Comparison of ENCODE assay signal across 1 cellular context in the genomic region with DNA sequence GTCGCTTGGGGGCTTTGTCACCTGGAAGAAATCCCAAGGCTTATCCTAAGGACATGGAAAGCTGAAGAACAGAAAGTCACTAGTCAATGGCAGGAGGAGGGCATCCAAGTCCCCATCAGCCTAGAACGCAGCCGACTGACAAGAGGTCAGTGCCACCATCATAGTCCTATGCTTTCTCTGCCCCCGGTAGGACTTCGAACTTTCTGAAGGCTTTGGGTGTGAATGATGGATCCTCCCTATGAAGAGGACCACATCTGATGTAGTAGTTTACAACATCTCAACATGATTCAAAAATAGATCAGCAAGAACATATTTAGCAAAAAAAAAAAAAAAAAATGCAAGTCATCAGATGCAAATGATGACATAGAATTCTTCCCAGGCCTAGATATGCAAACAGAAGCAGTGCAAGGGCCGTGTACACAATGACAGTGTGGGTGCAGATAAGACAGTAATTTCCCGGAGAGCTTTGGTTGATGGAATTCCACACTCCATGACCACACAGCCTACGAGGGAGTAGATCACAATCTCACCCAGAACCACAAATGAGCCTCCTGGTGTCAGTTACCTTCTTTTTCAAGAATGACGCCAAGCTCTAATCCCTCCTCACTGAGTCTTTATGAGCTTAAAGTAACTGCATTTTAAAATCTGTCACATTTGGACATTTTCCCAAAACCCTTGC.
TF ChIP-seq lines count a peak whose summit lies in the region.

No MANE protein-coding gene starts in this region.

TF ChIP-seq in K562, 482 proteins besides CTCF, POLR2A, EP300 and RAD21 (continued from another document):
- TF ChIP-seq, protein P1, sequence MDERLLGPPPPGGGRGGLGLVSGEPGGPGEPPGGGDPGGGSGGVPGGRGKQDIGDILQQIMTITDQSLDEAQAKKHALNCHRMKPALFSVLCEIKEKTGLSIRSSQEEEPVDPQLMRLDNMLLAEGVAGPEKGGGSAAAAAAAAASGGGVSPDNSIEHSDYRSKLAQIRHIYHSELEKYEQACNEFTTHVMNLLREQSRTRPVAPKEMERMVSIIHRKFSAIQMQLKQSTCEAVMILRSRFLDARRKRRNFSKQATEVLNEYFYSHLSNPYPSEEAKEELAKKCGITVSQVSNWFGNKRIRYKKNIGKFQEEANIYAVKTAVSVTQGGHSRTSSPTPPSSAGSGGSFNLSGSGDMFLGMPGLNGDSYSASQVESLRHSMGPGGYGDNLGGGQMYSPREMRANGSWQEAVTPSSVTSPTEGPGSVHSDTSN (CRISPR knock-in tag; IDR thresholded peaks at IDR 0.05; ENCODE audit: low read depth) = no peak
- TF ChIP-seq, protein P1 (tag; conservative IDR thresholded peaks at IDR 0.05; ENCODE audit: low read depth) = peak; percentile 42
- TF ChIP-seq, protein P2, sequence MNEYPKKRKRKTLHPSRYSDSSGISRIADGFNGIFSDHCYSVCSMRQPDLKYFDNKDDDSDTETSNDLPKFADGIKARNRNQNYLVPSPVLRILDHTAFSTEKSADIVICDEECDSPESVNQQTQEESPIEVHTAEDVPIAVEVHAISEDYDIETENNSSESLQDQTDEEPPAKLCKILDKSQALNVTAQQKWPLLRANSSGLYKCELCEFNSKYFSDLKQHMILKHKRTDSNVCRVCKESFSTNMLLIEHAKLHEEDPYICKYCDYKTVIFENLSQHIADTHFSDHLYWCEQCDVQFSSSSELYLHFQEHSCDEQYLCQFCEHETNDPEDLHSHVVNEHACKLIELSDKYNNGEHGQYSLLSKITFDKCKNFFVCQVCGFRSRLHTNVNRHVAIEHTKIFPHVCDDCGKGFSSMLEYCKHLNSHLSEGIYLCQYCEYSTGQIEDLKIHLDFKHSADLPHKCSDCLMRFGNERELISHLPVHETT (CRISPR knock-in tag; conservative IDR thresholded peaks at IDR 0.05 in 1 of 2, IDR thresholded peaks at IDR 0.05 in 1 of 2) = no peak
- TF ChIP-seq TEAD2 (tag; IDR thresholded peaks at IDR 0.05) = peak; percentile 69
- TF ChIP-seq, protein P3, sequence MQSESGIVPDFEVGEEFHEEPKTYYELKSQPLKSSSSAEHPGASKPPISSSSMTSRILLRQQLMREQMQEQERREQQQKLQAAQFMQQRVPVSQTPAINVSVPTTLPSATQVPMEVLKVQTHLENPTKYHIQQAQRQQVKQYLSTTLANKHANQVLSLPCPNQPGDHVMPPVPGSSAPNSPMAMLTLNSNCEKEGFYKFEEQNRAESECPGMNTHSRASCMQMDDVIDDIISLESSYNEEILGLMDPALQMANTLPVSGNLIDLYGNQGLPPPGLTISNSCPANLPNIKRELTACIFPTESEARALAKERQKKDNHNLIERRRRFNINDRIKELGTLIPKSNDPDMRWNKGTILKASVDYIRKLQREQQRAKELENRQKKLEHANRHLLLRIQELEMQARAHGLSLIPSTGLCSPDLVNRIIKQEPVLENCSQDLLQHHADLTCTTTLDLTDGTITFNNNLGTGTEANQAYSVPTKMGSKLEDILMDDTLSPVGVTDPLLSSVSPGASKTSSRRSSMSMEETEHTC (IDR thresholded peaks at IDR 0.05) = no peak
- no peak for TF ChIP-seq ZNF75A (CRISPR knock-in tag; IDR thresholded peaks at IDR 0.05)
- TF ChIP-seq BACH1 (tag; IDR thresholded peaks at IDR 0.05) = peak; percentile 99
- TF ChIP-seq ZBTB26 (CRISPR knock-in tag; IDR thresholded peaks at IDR 0.05) = no peak
- peak; percentile 94 for TF ChIP-seq ZNF384 (IDR thresholded peaks at IDR 0.05; ENCODE audit: low read depth, low read length)
- 0 out of 4 replicates have a peak, but pooled peaks of 1 of the 2 experiments have one; percentile 18 for TF ChIP-seq NRF1 (conservative IDR thresholded peaks at IDR 0.05 in 1 of 2, IDR thresholded peaks at IDR 0.05 in 1 of 2)
- TF ChIP-seq PHF20 (IDR thresholded peaks at IDR 0.05; ENCODE audit: partially characterized antibody) = no peak
- peak; percentile 62; the same call in 1 of the 2 replicates for TF ChIP-seq LEF1 (IDR thresholded peaks at IDR 0.05)
- no peak for TF ChIP-seq ZC3H8 (IDR thresholded peaks at IDR 0.05)
- TF ChIP-seq MAFF (IDR thresholded peaks at IDR 0.05; ENCODE audit: low read length) = peak; percentile 86
- TF ChIP-seq FOXJ3 (CRISPR knock-in tag; IDR thresholded peaks at IDR 0.05) = no peak
- 0 out of 2 replicates have a peak, but pooled peaks have one; percentile 41 for TF ChIP-seq ZNF589 (CRISPR knock-in tag; IDR thresholded peaks at IDR 0.05; ENCODE audit: low read depth)
- TF ChIP-seq ZNF175 (CRISPR knock-in tag; IDR thresholded peaks at IDR 0.05; ENCODE audit: low read depth) = peak; percentile 29; the same call in 1 of the 2 replicates
- TF ChIP-seq KAT7 (CRISPR knock-in tag; IDR thresholded peaks at IDR 0.05; ENCODE audit: borderline replicate concordance) = no peak
